In the genomic region with DNA sequence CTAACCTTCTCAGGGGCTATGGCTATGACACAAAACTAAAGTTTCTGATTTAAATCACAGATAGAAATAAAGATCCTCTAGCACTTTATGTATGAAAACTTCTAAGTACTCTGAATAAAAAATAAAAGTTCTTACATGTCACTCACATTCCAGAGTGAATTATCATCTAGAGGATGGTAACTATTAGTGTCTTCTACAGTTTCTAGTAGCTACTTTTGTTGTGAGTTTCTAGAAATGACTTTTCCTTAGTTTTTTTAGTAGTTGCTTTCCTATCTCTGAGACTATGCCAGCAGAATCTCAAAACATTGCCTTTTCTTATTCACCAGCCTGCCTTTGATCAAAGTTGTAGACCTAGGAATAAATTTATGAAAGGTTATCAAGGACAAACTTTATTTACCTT, we compare ENCODE assay signal across 25 cellular contexts. TPM values are rescaled to one million over a fixed set of nuclear protein-coding genes. Genes with fewer than 3 reads are reported as not detected.
"Had no signal": no experiment of that assay in that cellular context is flagged by ENCODE, and none has a peak within 500 bp of the region (broad histone marks: within the 10 kb centered on the region; RNA-seq: fewer than 3 reads in every experiment).

No MANE protein-coding gene starts in this region.

- H3K4me3 ChIP-seq: gastrocnemius medialis, heart left ventricle, sigmoid colon, spleen, testis had no signal

- DNase-seq: activated CD4-positive, alpha-beta T cell treated with anti-CD3 and anti-CD28 coated beads, Interleukin-2, amount 50 U/mL, for 48 hours; activated naive CD4-positive, alpha-beta T cell treated with Interleukin-2 at 50 U/mL for 16 hours; activated naive CD8-positive, alpha-beta T cell treated with anti-CD3 and anti-CD28 coated beads, Interleukin-2, amount 50 U/mL, for 24 hours; activated T-cell treated with anti-CD3 and anti-CD28 coated beads for 4 hours; aorta; cerebellar nuclear complex; effector memory CD4-positive, alpha-beta T cell; gastrocnemius medialis; heart left ventricle; kidney glomerular epithelial cell; left ventricle myocardium superior; mesendoderm; natural killer cell; sigmoid colon; spleen; stimulated activated CD4-positive, alpha-beta T cell treated with anti-CD3 and anti-CD28 coated beads, Interleukin-4, amount 100 ng/mL, for 4 hours; SW 1271; T-helper 2 cell; testis had no signal

- H3K4me3 Mint-ChIP-seq: activated naive CD8-positive, alpha-beta T cell treated with anti-CD3 and anti-CD28 coated beads, Interleukin-2, amount 50 U/mL, for 24 hours; dendritic cell treated with granulocyte-macrophage colony-stimulating factor and Interleukin-4, amounts not matched to agents 40 ng/mL and 50 ng/mL, for 4 days; natural killer cell; stimulated activated memory B cell treated with anti-CD40 and anti-IgM and Interleukin-4, amounts not matched to agents 10 μg/mL and 1 μg/mL and 100 μg/mL, for 72 hours; type B pancreatic cell had no signal

- ATAC-seq: activated naive CD8-positive, alpha-beta T cell treated with anti-CD3 and anti-CD28 coated beads, Interleukin-2, amount 50 U/mL, for 24 hours; gastrocnemius medialis; heart left ventricle; left ventricle myocardium superior; natural killer cell; stimulated activated memory B cell treated with anti-CD40 and anti-IgM and Interleukin-4, amounts not matched to agents 10 μg/mL and 1 μg/mL and 100 μg/mL, for 72 hours had no signal

- H3K27me3 ChIP-seq: gastrocnemius medialis, heart left ventricle, neutrophil, sigmoid colon, spleen, testis had no signal

- H3K27ac ChIP-seq: gastrocnemius medialis, heart left ventricle, neutrophil, sigmoid colon, spleen, testis, VCaP had no signal

- H3K9me3 Mint-ChIP-seq: activated naive CD8-positive, alpha-beta T cell treated with anti-CD3 and anti-CD28 coated beads, Interleukin-2, amount 50 U/mL, for 24 hours; activated T-helper 2 cell treated with anti-CD3 and anti-CD28 coated beads, Interferon-gamma antibody, Interleukin-2, Interleukin-4, amounts not matched to agents 10 μg/mL and 5 μg/mL and 100 μg/mL, durations not matched to agents 14 hours and 24 hours and 36 hours; dendritic cell treated with granulocyte-macrophage colony-stimulating factor and Interleukin-4, amounts not matched to agents 40 ng/mL and 50 ng/mL, for 4 days; natural killer cell; stimulated activated memory B cell treated with anti-CD40 and anti-IgM and Interleukin-4, amounts not matched to agents 10 μg/mL and 1 μg/mL and 100 μg/mL, for 72 hours; type B pancreatic cell had no signal

- H3K4me1 ChIP-seq: gastrocnemius medialis, heart left ventricle, sigmoid colon, testis had no signal

- H3K27ac Mint-ChIP-seq: activated naive CD8-positive, alpha-beta T cell treated with anti-CD3 and anti-CD28 coated beads, Interleukin-2, amount 50 U/mL, for 24 hours; activated T-helper 2 cell treated with anti-CD3 and anti-CD28 coated beads, Interferon-gamma antibody, Interleukin-2, Interleukin-4, amounts not matched to agents 10 μg/mL and 5 μg/mL and 100 μg/mL, durations not matched to agents 14 hours and 24 hours and 36 hours; dendritic cell treated with granulocyte-macrophage colony-stimulating factor and Interleukin-4, amounts not matched to agents 40 ng/mL and 50 ng/mL, for 4 days; natural killer cell; stimulated activated memory B cell treated with anti-CD40 and anti-IgM and Interleukin-4, amounts not matched to agents 10 μg/mL and 1 μg/mL and 100 μg/mL, for 72 hours; type B pancreatic cell had no signal

- H3K27me3 Mint-ChIP-seq: activated naive CD8-positive, alpha-beta T cell treated with anti-CD3 and anti-CD28 coated beads, Interleukin-2, amount 50 U/mL, for 24 hours; dendritic cell treated with granulocyte-macrophage colony-stimulating factor and Interleukin-4, amounts not matched to agents 40 ng/mL and 50 ng/mL, for 4 days; stimulated activated memory B cell treated with anti-CD40 and anti-IgM and Interleukin-4, amounts not matched to agents 10 μg/mL and 1 μg/mL and 100 μg/mL, for 72 hours; type B pancreatic cell had no signal

- H3K4me1 Mint-ChIP-seq: activated naive CD8-positive, alpha-beta T cell treated with anti-CD3 and anti-CD28 coated beads, Interleukin-2, amount 50 U/mL, for 24 hours had no signal

RNA-seq across cellular contexts. Expression of gene CRIP3, which starts 50.8 kb away (rescaled TPM):
- total RNA-seq: sigmoid colon had no signal
